15 cellular contexts compared by ENCODE assay signal in the genomic region with DNA sequence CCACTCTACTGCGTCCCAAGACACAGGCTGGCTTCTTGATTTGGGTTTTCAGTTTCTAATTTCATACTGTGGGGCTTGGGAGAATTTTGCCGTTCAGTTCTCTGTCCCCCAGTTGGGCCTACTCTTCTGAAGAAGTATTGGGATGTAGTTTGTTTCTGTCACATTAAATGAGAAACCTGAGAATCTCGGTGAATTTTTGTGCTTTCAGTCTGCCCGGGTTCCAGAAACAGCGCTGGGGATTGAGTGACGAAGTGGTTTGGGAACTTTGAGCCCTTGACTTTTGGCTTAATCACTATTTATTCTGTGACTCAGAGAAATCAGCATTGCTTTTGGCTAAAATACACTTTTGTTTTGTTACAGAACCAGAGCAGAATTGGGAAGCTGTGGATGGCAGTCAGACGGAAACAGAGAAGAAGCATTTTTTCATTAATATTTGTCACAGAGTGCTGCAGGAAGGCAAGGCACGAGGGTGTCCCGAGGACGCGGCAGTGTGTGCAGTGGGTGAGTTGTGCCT.
DNase-seq lines count a peak whose midpoint lies in the region; ATAC-seq and TF ChIP-seq lines count a peak whose summit lies in the region.
"Had no signal": no experiment of that assay in that cellular context is flagged by ENCODE, and none has a peak within 500 bp of the region (broad histone marks: within the 10 kb centered on the region; RNA-seq: fewer than 3 reads in every experiment).

No MANE protein-coding gene starts in this region.

- H3K9ac ChIP-seq in fibroblast of lung (ENCODE audit: insufficient read depth, low read length), result no peak overlapping the region
- H3K9ac ChIP-seq: BLaER1 treated with 17β-estradiol and CSF1 and Interleukin-3, amounts not matched to agents 10 nM and 100 nM had no signal

- ATAC-seq in Panc1 (0 out of 2 replicates have a peak, but pooled peaks have one; percentile 33), GM18502 (IDR thresholded peaks at IDR 0.05; ENCODE audit: poor library complexity, unreplicated experiment) (no peak)

- peaks cover 2% of the 10 kb centered on the region for H3K79me2 ChIP-seq in fibroblast of lung (ENCODE audit: control insufficient read depth, insufficient read depth, low read length)

- H3K27me3 Mint-ChIP-seq in osteocyte (ENCODE audit: unreplicated experiment) (no peaks in the 10 kb centered on the region), CD14-positive monocyte (ENCODE audit: low read depth in 3 of 3) (peaks cover 2 to 5% (median 2%) of the 10 kb centered on the region in 3 donors)
- H3K27me3 Mint-ChIP-seq in activated naive CD4-positive, alpha-beta T cell treated with anti-CD3 and anti-CD28 coated beads, Interleukin-2, amount 10 ng/mL, durations not matched to agents 7 days and 5 days, result no peaks in the 10 kb centered on the region
- H3K27me3 Mint-ChIP-seq: memory B cell had no signal

- H3K9me3 Mint-ChIP-seq in osteocyte (ENCODE audit: unreplicated experiment), result no peaks in the 10 kb centered on the region
- H3K9me3 Mint-ChIP-seq in CD14-positive monocyte, result no peaks in the 10 kb centered on the region
- no peaks in the 10 kb centered on the region for H3K9me3 Mint-ChIP-seq in activated naive CD4-positive, alpha-beta T cell treated with anti-CD3 and anti-CD28 coated beads, Interleukin-2, amount 10 ng/mL, durations not matched to agents 7 days and 5 days
- H3K9me3 Mint-ChIP-seq: memory B cell had no signal

- no TSS peak for BruUV-seq in Panc1 (replicated peaks; lab: Mats Ljungman, UMichigan)

- no peak overlapping the region for H3K27ac ChIP-seq in Panc1 (ENCODE audit: low read length)
- H3K27ac ChIP-seq in fibroblast of lung (ENCODE audit: insufficient read depth, low read length), result peak overlapping the region; percentile 31
- H3K27ac ChIP-seq: BLaER1 treated with 17β-estradiol and CSF1 and Interleukin-3, amounts not matched to agents 10 nM and 100 nM had no signal

- no peak overlapping the region for H2AFZ ChIP-seq in fibroblast of lung (ENCODE audit: low read length)

- in situ Hi-C loops in Panc1 (cut with HindIII; ENCODE audit: low pct_unique_long_range_greater_than_20kb, low sequenced_read_pairs), result no loop called here

- TF ChIP-seq CTCF in Panc1 (IDR thresholded peaks at IDR 0.05), result no peak
- no peak for TF ChIP-seq CTCF in fibroblast of lung (conservative IDR thresholded peaks at IDR 0.05 in 1 of 2, IDR thresholded peaks at IDR 0.05 in 1 of 2; ENCODE audit: low read depth in 1 of 2, low read length in 2 of 2)
- TF ChIP-seq CTCF in osteocyte (IDR thresholded peaks at IDR 0.05), result no peak
- TF ChIP-seq CTCF in CD14-positive monocyte (IDR thresholded peaks at IDR 0.05), result no peak

- intact Hi-C loops in Panc1 (cut with micrococcal nuclease; ENCODE audit: unreplicated experiment) (no loop called here), CD14-positive monocyte (cut with micrococcal nuclease) (no loop called here)

- no peaks in the 10 kb centered on the region for H3K4me1 ChIP-seq in Panc1 (ENCODE audit: control insufficient read depth, insufficient read depth, low read length)
- H3K4me1 ChIP-seq in fibroblast of lung (ENCODE audit: control insufficient read depth, extremely low read depth, insufficient read depth, low read length), result peaks cover 9% of the 10 kb centered on the region
- H3K4me1 ChIP-seq: BLaER1 treated with 17β-estradiol and CSF1 and Interleukin-3, amounts not matched to agents 10 nM and 100 nM had no signal

- CTCF ChIA-PET in Panc1 (lab: Charles Lee), result no interaction called here
- CTCF ChIA-PET in activated naive CD4-positive, alpha-beta T cell treated with anti-CD3 and anti-CD28 coated beads, Interleukin-2, amount 10 ng/mL, durations not matched to agents 7 days and 5 days (lab: Charles Lee), result no interaction called here

- DNase-seq in AG20443 (ENCODE audit: low spot score) (peak; percentile 72), Panc1 (ENCODE audit: low read depth, low spot score) (peak; percentile 24), fibroblast of lung (ENCODE audit: low read depth in 2 of 2) (peak; percentile 68 to 75), osteocyte (ENCODE audit: extremely low spot score, unreplicated experiment) (no peak), CD14-positive monocyte (ENCODE audit: low spot score) (no peak), HK-2 (ENCODE audit: unreplicated experiment) (no peak)
- DNase-seq in activated naive CD4-positive, alpha-beta T cell treated with anti-CD3 and anti-CD28 coated beads, Interleukin-2, amount 10 ng/mL, durations not matched to agents 7 days and 5 days, result no peak
- DNase-seq: activated CD4-positive, CD25-positive, alpha-beta regulatory T cell; activated T-cell treated with anti-CD3 and anti-CD28 coated beads, Interleukin-2, amount 50 U/mL, for 1 hour; glutamatergic neuron; NCI-H1417; NCI-H526 treated with DMSO at 0.1 percent for 48 hours had no signal

- peak overlapping the region; percentile 82 for H3K27ac Mint-ChIP-seq in osteocyte (ENCODE audit: unreplicated experiment)
- no peak overlapping the region for H3K27ac Mint-ChIP-seq in CD14-positive monocyte
- no peak overlapping the region for H3K27ac Mint-ChIP-seq in activated naive CD4-positive, alpha-beta T cell treated with anti-CD3 and anti-CD28 coated beads, Interleukin-2, amount 10 ng/mL, durations not matched to agents 7 days and 5 days
- H3K27ac Mint-ChIP-seq: memory B cell had no signal

- H3K9me3 ChIP-seq in Panc1 (ENCODE audit: control insufficient read depth, insufficient read depth, low read depth, low read length) (no peaks in the 10 kb centered on the region), fibroblast of lung (ENCODE audit: control insufficient read depth, insufficient read depth, low read depth, low read length) (no peaks in the 10 kb centered on the region)
- H3K9me3 ChIP-seq: BLaER1 treated with 17β-estradiol and CSF1 and Interleukin-3, amounts not matched to agents 10 nM and 100 nM had no signal

- H3K36me3 ChIP-seq in Panc1 (ENCODE audit: control insufficient read depth, insufficient read depth, low read length), result peaks cover 26% of the 10 kb centered on the region
- H3K36me3 ChIP-seq in fibroblast of lung (ENCODE audit: control insufficient read depth, insufficient read depth, low read length), result peaks cover 24% of the 10 kb centered on the region

- H3K4me3 ChIP-seq in Panc1 (ENCODE audit: low read depth in 2 of 2, low read length in 2 of 2) (no peak overlapping the region), fibroblast of lung (replicated peaks in 1 of 4; ENCODE audit: control extremely low read depth in 1 of 4, insufficient read depth in 1 of 4, low read depth in 3 of 4, low read length in 4 of 4) (peak overlapping the region in 1 of 4 experiments; percentile 22)
- H3K4me3 ChIP-seq: BLaER1 treated with 17β-estradiol and CSF1 and Interleukin-3, amounts not matched to agents 10 nM and 100 nM had no signal

- peak overlapping the region; percentile 11 for H3K4me3 Mint-ChIP-seq in osteocyte (ENCODE audit: unreplicated experiment)
- H3K4me3 Mint-ChIP-seq in CD14-positive monocyte, result no peak overlapping the region
- H3K4me3 Mint-ChIP-seq in activated naive CD4-positive, alpha-beta T cell treated with anti-CD3 and anti-CD28 coated beads, Interleukin-2, amount 10 ng/mL, durations not matched to agents 7 days and 5 days, result no peak overlapping the region
- H3K4me3 Mint-ChIP-seq: memory B cell had no signal

- H3K4me2 ChIP-seq in fibroblast of lung (ENCODE audit: extremely low read depth, insufficient read depth, low read length), result no peak overlapping the region
- H3K4me2 ChIP-seq: BLaER1 treated with 17β-estradiol and CSF1 and Interleukin-3, amounts not matched to agents 10 nM and 100 nM had no signal

- peaks cover 44% of the 10 kb centered on the region for H3K4me1 Mint-ChIP-seq in osteocyte (ENCODE audit: unreplicated experiment)
- no peaks in the 10 kb centered on the region for H3K4me1 Mint-ChIP-seq in CD14-positive monocyte
- peaks cover 34% of the 10 kb centered on the region for H3K4me1 Mint-ChIP-seq in activated naive CD4-positive, alpha-beta T cell treated with anti-CD3 and anti-CD28 coated beads, Interleukin-2, amount 10 ng/mL, durations not matched to agents 7 days and 5 days

- H3K36me3 Mint-ChIP-seq in osteocyte (ENCODE audit: unreplicated experiment), result peaks cover 50% of the 10 kb centered on the region
- peaks cover 93% of the 10 kb centered on the region in 2 donors for H3K36me3 Mint-ChIP-seq in CD14-positive monocyte
- peaks cover 72% of the 10 kb centered on the region for H3K36me3 Mint-ChIP-seq in activated naive CD4-positive, alpha-beta T cell treated with anti-CD3 and anti-CD28 coated beads, Interleukin-2, amount 10 ng/mL, durations not matched to agents 7 days and 5 days

- H3K27me3 ChIP-seq in Panc1 (ENCODE audit: control insufficient read depth, insufficient read depth, low read length), result no peaks in the 10 kb centered on the region
- H3K27me3 ChIP-seq in fibroblast of lung (ENCODE audit: control insufficient read depth, insufficient read depth, low read length), result no peaks in the 10 kb centered on the region
- H3K27me3 ChIP-seq: BLaER1 treated with 17β-estradiol and CSF1 and Interleukin-3, amounts not matched to agents 10 nM and 100 nM had no signal

- POLR2A ChIA-PET in Panc1 (lab: Charles Lee), result no interaction called here

- H4K20me1 ChIP-seq in fibroblast of lung (ENCODE audit: control insufficient read depth, extremely low read depth, insufficient read depth, low read length), result no peaks in the 10 kb centered on the region

Comparison
In these comparisons a context has a peak if more than half of its experiments do, and no peak if none do; other contexts are left out.
1. DNase-seq: peak in AG20443 (single experiment), Panc1 (single experiment) and fibroblast of lung (2 of 2); none in osteocyte (single experiment), CD14-positive monocyte (single experiment), HK-2 (single experiment) and activated naive CD4-positive, alpha-beta T cell treated with anti-CD3 and anti-CD28 coated beads, Interleukin-2, amount 10 ng/mL, durations not matched to agents 7 days and 5 days (single experiment).